8 cellular contexts compared by ENCODE assay signal in genomic region chr13:80341098-80341701, GRCh38. TPM values are rescaled to one million over a fixed set of nuclear protein-coding genes. Genes with fewer than 3 reads are reported as not detected.
DNase-seq lines count a peak whose midpoint lies in the region; ATAC-seq, FAIRE-seq and TF ChIP-seq lines count a peak whose summit lies in the region.

TSS of gene SPRY2 (minus strand) at chr13:80341126. CDS start at chr13:80337705, 3,421 bp downstream.

- 0 to 1% (median 0%) methylated on average over 30 to 55 of the region's 55 CpGs for WGBS in small intestine, 3 donors

- peaks cover 44% of the 10 kb centered on the region for H3K27me3 Mint-ChIP-seq in activated CD4-positive, alpha-beta T cell treated with anti-CD3 and anti-CD28 coated beads, Interleukin-2, amount 10 ng/mL, durations not matched to agents 24 days and 14 days

- no peaks in the 10 kb centered on the region for H3K9me3 ChIP-seq in colonic mucosa
- no peaks in the 10 kb centered on the region for H3K9me3 ChIP-seq in keratinocyte (ENCODE audit: control insufficient read depth, low read depth, low read length)
- no peaks in the 10 kb centered on the region for H3K9me3 ChIP-seq in small intestine (ENCODE audit: control insufficient read depth, low read depth)

- intact Hi-C loops in activated CD4-positive, alpha-beta T cell treated with anti-CD3 and anti-CD28 coated beads, Interleukin-2, amount 10 ng/mL, durations not matched to agents 24 days and 14 days (cut with micrococcal nuclease) = loop anchor here (2.0 to 5.0 kb wide), 2 partner anchors 581 to 1746 kb away; no protein-coding TSS in a partner anchor
- intact Hi-C loops in colonic mucosa (cut with DNase I) = loop anchor here (5.0 kb wide), 1 partner anchor 209 kb away; no protein-coding TSS in a partner anchor

- no peaks in the 10 kb centered on the region for H3K36me3 Mint-ChIP-seq in activated CD4-positive, alpha-beta T cell treated with anti-CD3 and anti-CD28 coated beads, Interleukin-2, amount 10 ng/mL, durations not matched to agents 24 days and 14 days (ENCODE audit: low read depth)

- no peaks in the 10 kb centered on the region for H3K9me3 Mint-ChIP-seq in activated CD4-positive, alpha-beta T cell treated with anti-CD3 and anti-CD28 coated beads, Interleukin-2, amount 10 ng/mL, durations not matched to agents 24 days and 14 days

- H3K27me3 ChIP-seq in colonic mucosa (no peaks in the 10 kb centered on the region), keratinocyte (ENCODE audit: control insufficient read depth, extremely low read depth, insufficient read depth, low read length) (no peaks in the 10 kb centered on the region), small intestine (ENCODE audit: control insufficient read depth in 2 of 2, insufficient read depth in 2 of 2, low read length in 2 of 2) (no peaks in the 10 kb centered on the region)

- H3K4me1 Mint-ChIP-seq in activated CD4-positive, alpha-beta T cell treated with anti-CD3 and anti-CD28 coated beads, Interleukin-2, amount 10 ng/mL, durations not matched to agents 24 days and 14 days = peaks cover 8% of the 10 kb centered on the region

- H3K27ac ChIP-seq in colonic mucosa (peak within 1 kb of the TSS; percentile 98), keratinocyte (ENCODE audit: control insufficient read depth, insufficient read depth, low read length) (peak within 1 kb of the TSS; percentile 85), small intestine (ENCODE audit: low read depth in 1 of 2, low read length in 1 of 2) (peak within 1 kb of the TSS; percentile 94 to 99)

- no peaks in the 10 kb centered on the region for H3K9me1 ChIP-seq in keratinocyte (ENCODE audit: control insufficient read depth, extremely low read depth, insufficient read depth, low read length)

- dilution Hi-C loops in keratinocyte (cut with MboI; ENCODE audit: extremely low pct_ligation_motif_present, low sequenced_read_pairs) = no loop called here

- H3K4me3 ChIP-seq in colonic mucosa (peak within 1 kb of the TSS; percentile 55), keratinocyte (ENCODE audit: control insufficient read depth in 2 of 3, extremely low read depth in 1 of 3, insufficient read depth in 2 of 3, low read depth in 1 of 3, low read length in 3 of 3) (peak within 1 kb of the TSS; percentile 78 to 86 (median 80)), small intestine (ENCODE audit: low read depth in 1 of 2, low read length in 2 of 2) (peak within 1 kb of the TSS; percentile 92 to 96)

- peak within 1 kb of the TSS; percentile 41 for H3K27ac Mint-ChIP-seq in activated CD4-positive, alpha-beta T cell treated with anti-CD3 and anti-CD28 coated beads, Interleukin-2, amount 10 ng/mL, durations not matched to agents 24 days and 14 days

- peak; percentile 71 for DNase-seq in activated CD4-positive, alpha-beta T cell treated with anti-CD3 and anti-CD28 coated beads, Interleukin-2, amount 10 ng/mL, durations not matched to agents 24 days and 14 days
- DNase-seq in activated CD4-positive, alpha-beta T cell treated with anti-CD3 and anti-CD28 coated beads for 1 hour = no peak
- DNase-seq in MV-4-11 (lab: John Stamatoyannopoulos, UW) (peak; percentile 82), SW 1271 (lab: John Stamatoyannopoulos, UW) (peak; percentile 84 to 88), colonic mucosa (peak; percentile 94), keratinocyte (ENCODE audit: low read depth, low spot score) (no peak), small intestine (peak; percentile 94)

- peak within 1 kb of the TSS; percentile 73 for H2AFZ ChIP-seq in keratinocyte (ENCODE audit: control insufficient read depth, low read length)

- peak within 1 kb of the TSS; percentile 92 for H3K4me2 ChIP-seq in keratinocyte (ENCODE audit: control insufficient read depth, extremely low read depth, insufficient read depth, low read depth, low read length)

- H3K9ac ChIP-seq in colonic mucosa (ENCODE audit: low read depth in 2 of 2, low read length in 2 of 2) (peak within 1 kb of the TSS; percentile 97 to 99), keratinocyte (ENCODE audit: control insufficient read depth, extremely low read depth, insufficient read depth, low read length) (peak within 1 kb of the TSS; percentile 93)

- H3K36me3 ChIP-seq in colonic mucosa (no peaks in the 10 kb centered on the region), keratinocyte (ENCODE audit: control insufficient read depth in 2 of 2, extremely low read depth in 1 of 2, insufficient read depth in 2 of 2, low read length in 2 of 2) (peaks cover 5 to 7% of the 10 kb centered on the region in 2 experiments), small intestine (ENCODE audit: control insufficient read depth in 2 of 2, insufficient read depth in 2 of 2, low read length in 2 of 2) (peaks cover 0 to 2% of the 10 kb centered on the region in 2 donors)

- H3K79me2 ChIP-seq in keratinocyte (ENCODE audit: control insufficient read depth, insufficient read depth, low read length) = peaks cover 46% of the 10 kb centered on the region

- H3K4me1 ChIP-seq in colonic mucosa = no peaks in the 10 kb centered on the region
- peaks cover 18% of the 10 kb centered on the region for H3K4me1 ChIP-seq in keratinocyte (ENCODE audit: control insufficient read depth, extremely low read depth, insufficient read depth, low read length)
- H3K4me1 ChIP-seq in small intestine (ENCODE audit: control insufficient read depth in 2 of 2, insufficient read depth in 1 of 2, low read depth in 1 of 2, low read length in 1 of 2) = no peaks in the 10 kb centered on the region

- TF ChIP-seq CTCF in colonic mucosa (IDR thresholded peaks at IDR 0.05) = peak; percentile 2
- TF ChIP-seq CTCF in keratinocyte (optimal IDR thresholded peaks at IDR 0.05 in 1 of 3, IDR thresholded peaks at IDR 0.05 in 1 of 3, conservative IDR thresholded peaks at IDR 0.05 in 1 of 3; ENCODE audit: extremely low read depth in 1 of 3, insufficient read depth in 2 of 3, low read length in 3 of 3) = peak in 1 of 3 experiments; percentile 25

- peak; percentile 74 for ATAC-seq in HG02610 (IDR thresholded peaks at IDR 0.05; ENCODE audit: unreplicated experiment)

- H4K20me1 ChIP-seq in keratinocyte (ENCODE audit: control insufficient read depth, extremely low read depth, insufficient read depth, low read length) = no peaks in the 10 kb centered on the region

- no peak for FAIRE-seq in keratinocyte (lab: Jason Lieb, UNC)
- FAIRE-seq in small intestine (lab: Jason Lieb, UNC) = no peak

- H3K4me3 Mint-ChIP-seq in activated CD4-positive, alpha-beta T cell treated with anti-CD3 and anti-CD28 coated beads, Interleukin-2, amount 10 ng/mL, durations not matched to agents 24 days and 14 days = peak within 1 kb of the TSS; percentile 62

RNA-seq across cellular contexts. Expression of gene SPRY2, which starts in this region (rescaled TPM):
- 0.21 TPM in 1 of 2 replicates, not detected in the other for total RNA-seq in activated CD4-positive, alpha-beta T cell treated with anti-CD3 and anti-CD28 coated beads, Interleukin-2, amount 10 ng/mL, durations not matched to agents 24 days and 14 days
- 10 to 100 TPM; 27.9 to 83.3 TPM for total RNA-seq in colonic mucosa
- polyA plus RNA-seq in keratinocyte (15.3 to 40.6 TPM (median 28.4 TPM) in 3 replicates), small intestine (10 to 100 TPM; 10.3 to 27.7 (median 16.3) TPM)
- 5.3 TPM for polyA plus RNA-seq in keratinocyte (2011; ENCODE audit: low read depth)
- 22.0 and 26.3 TPM in 2 replicates for polyA plus RNA-seq in keratinocyte (2011; cell fraction: cytosol; rRNA removed)
- 33.7 and 34.9 TPM in 2 replicates for polyA plus RNA-seq in keratinocyte (2011; cell fraction: nucleus; rRNA removed)
- 11.2 and 21.1 TPM in 2 replicates for polyA plus RNA-seq in keratinocyte (2012; ENCODE audit: low replicate concordance)
- 23.6 to 29.2 TPM (median 27.0 TPM) in 3 replicates for polyA minus RNA-seq in keratinocyte
- polyA minus RNA-seq in keratinocyte (2011; cell fraction: cytosol; rRNA and poly(A)+ RNA removed) = 14.8 TPM
- 14.0 and 22.3 TPM in 2 replicates for polyA minus RNA-seq in keratinocyte (2011; cell fraction: nucleus; rRNA and poly(A)+ RNA removed)

Comparison
In these comparisons a context has a peak if more than half of its experiments do, and no peak if none do; other contexts are left out.
1. RNA of gene SPRY2 (total RNA-seq): 27.9 to 83.3 TPM in colonic mucosa; 0.21 TPM in activated CD4-positive, alpha-beta T cell treated with anti-CD3 and anti-CD28 coated beads, Interleukin-2, amount 10 ng/mL, durations not matched to agents 24 days and 14 days; every median in the first group is over 10 times any median in the second.
2. Peak in DNase-seq in activated CD4-positive, alpha-beta T cell treated with anti-CD3 and anti-CD28 coated beads, Interleukin-2, amount 10 ng/mL, durations not matched to agents 24 days and 14 days; RNA of the gene not detected or under 1 TPM.
3. DNase-seq: peak in MV-4-11 (single experiment), SW 1271 (2 of 2), colonic mucosa (single experiment) and small intestine (single experiment); none in activated CD4-positive, alpha-beta T cell treated with anti-CD3 and anti-CD28 coated beads for 1 hour (single experiment) and keratinocyte (single experiment).
4. Peak in every context shown above with its lines, with median percentiles within 50 percentile points of each other: H3K27ac ChIP-seq and H3K4me3 ChIP-seq.